ENCODE assay signal across 8 cellular contexts in the genomic region with DNA sequence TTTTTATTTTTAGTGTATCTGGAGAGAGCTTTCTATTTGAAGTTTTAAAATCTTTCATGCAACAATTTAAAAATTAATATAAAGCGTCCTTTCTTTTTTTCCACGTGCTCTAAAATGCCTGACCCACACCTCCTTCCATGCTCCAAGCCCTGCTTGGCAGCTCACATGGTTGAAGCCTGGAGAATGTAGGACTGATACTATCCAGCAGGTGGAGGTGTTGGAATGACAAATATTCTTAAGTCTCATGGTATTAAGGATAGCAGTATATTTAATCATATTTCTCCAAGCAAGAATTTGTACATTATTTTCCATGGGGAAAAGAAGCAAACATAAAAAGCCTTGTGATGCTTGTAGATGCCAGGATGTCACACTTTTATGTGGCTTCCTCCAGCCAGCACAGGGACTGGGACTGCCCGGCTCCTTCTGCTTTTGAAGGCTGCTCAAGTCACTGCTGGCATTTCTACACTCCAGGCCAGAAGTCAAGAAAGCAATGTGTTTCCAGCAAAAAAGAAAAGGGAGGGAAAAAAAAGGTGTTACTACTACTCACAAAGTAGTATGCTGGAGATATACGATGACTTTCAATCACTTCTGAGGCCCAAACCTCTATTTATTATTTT. TPM values are rescaled to one million over a fixed set of nuclear protein-coding genes. Genes with fewer than 3 reads are reported as not detected.
DNase-seq lines count a peak whose midpoint lies in the region; ATAC-seq and TF ChIP-seq lines count a peak whose summit lies in the region.

No MANE protein-coding gene starts in this region.

- CTCF ChIA-PET in HEK293 (lab: Yijun Ruan, JAX): interaction anchor here (0.6 to 2.4 kb wide), 17 partner anchors 8 to 482 kb away, joined by 3 to 11 read pairs (median 4); no protein-coding TSS in a partner anchor

- no peak overlapping the region for H3K4me3 ChIP-seq in HEK293 (ENCODE audit: low read depth, low read length)
- H3K4me3 ChIP-seq in colonic mucosa: no peak overlapping the region
- H3K4me3 ChIP-seq in lower lobe of right lung: no peak overlapping the region

- H3K27me3 ChIP-seq in colonic mucosa (no peaks in the 10 kb centered on the region), lower lobe of right lung (ENCODE audit: low read depth) (no peaks in the 10 kb centered on the region)

- no peak overlapping the region for H3K27ac ChIP-seq in HEK293 (ENCODE audit: extremely low read depth, low read depth, low read length)
- no peak overlapping the region for H3K27ac ChIP-seq in colonic mucosa
- no peak overlapping the region for H3K27ac ChIP-seq in lower lobe of right lung

- H3K36me3 ChIP-seq in HEK293 (ENCODE audit: control insufficient read depth in 2 of 2, insufficient read depth in 1 of 2, low read length in 2 of 2): peaks cover 4 to 52% of the 10 kb centered on the region in 2 experiments
- H3K36me3 ChIP-seq in colonic mucosa: peaks cover 2% of the 10 kb centered on the region
- peaks cover 77% of the 10 kb centered on the region for H3K36me3 ChIP-seq in lower lobe of right lung

- DNase-seq in EL (peak; percentile 66), NCI-H748 (lab: John Stamatoyannopoulos, UW; ENCODE audit: unreplicated experiment) (peak; percentile 41), colonic mucosa (peak; percentile 55), lower lobe of right lung (no peak)
- no peak for DNase-seq in activated CD4-positive, alpha-beta T cell treated with anti-CD3 and anti-CD28 coated beads for 48 hours

- intact Hi-C loops in colonic mucosa (cut with DNase I): loop anchor here (5.0 to 10.0 kb wide), 3 partner anchors 91 to 222 kb away; no protein-coding TSS in a partner anchor
- intact Hi-C loops in lower lobe of right lung (cut with DNase I): no loop called here

- peak; percentile 87 to 89 for ATAC-seq in lower lobe of right lung
- no peak for ATAC-seq in HG03460 (IDR thresholded peaks at IDR 0.05; ENCODE audit: unreplicated experiment)
- ATAC-seq in GM21528 (IDR thresholded peaks at IDR 0.05; ENCODE audit: low FRiP score, unreplicated experiment): no peak

- H3K9ac ChIP-seq in colonic mucosa (ENCODE audit: low read depth in 2 of 2, low read length in 2 of 2): no peak overlapping the region

- TF ChIP-seq CTCF in HEK293 (tag by site-specific recombination; IDR thresholded peaks at IDR 0.05): no peak
- TF ChIP-seq CTCF in colonic mucosa (IDR thresholded peaks at IDR 0.05): peak; percentile 70
- peak; percentile 61 for TF ChIP-seq CTCF in lower lobe of right lung (IDR thresholded peaks at IDR 0.05)

- POLR2A ChIA-PET in HEK293 (lab: Yijun Ruan, JAX): no interaction called here

- H3K4me1 ChIP-seq in HEK293 (ENCODE audit: control insufficient read depth, insufficient read depth, low read length) (no peaks in the 10 kb centered on the region), colonic mucosa (no peaks in the 10 kb centered on the region), lower lobe of right lung (no peaks in the 10 kb centered on the region)

- H3K9me3 ChIP-seq in HEK293 (ENCODE audit: control insufficient read depth, insufficient read depth, low read depth, low read length) (no peaks in the 10 kb centered on the region), colonic mucosa (no peaks in the 10 kb centered on the region), lower lobe of right lung (no peaks in the 10 kb centered on the region)

TF ChIP-seq in HEK293, 187 proteins besides CTCF, POLR2A, EP300 and RAD21:
- TF ChIP-seq ZNF654 (tag by site-specific recombination; IDR thresholded peaks at IDR 0.05; ENCODE audit: low read depth): peak; percentile 42
- TF ChIP-seq ZNF302 (tag by site-specific recombination; IDR thresholded peaks at IDR 0.05; ENCODE audit: low read depth): no peak

RNA-seq across cellular contexts. Expression of gene BZW2, which starts 49.7 kb away (rescaled TPM):
- total RNA-seq in colonic mucosa (10 to 100 TPM; 56.1 to 73.8 TPM), lower lobe of right lung (24.6 TPM)

RNA-seq across cellular contexts. Expression of gene ANKMY2, which starts 50.2 kb away (rescaled TPM):
- 10 to 100 TPM; 17.8 to 31.4 TPM for total RNA-seq in colonic mucosa
- total RNA-seq in lower lobe of right lung: 13.9 TPM

RNA-seq across cellular contexts. Expression of gene TSPAN13, which starts 57.8 kb away (rescaled TPM):
- total RNA-seq in colonic mucosa (100 to 1,000 TPM; 151 to 156 TPM), lower lobe of right lung (120 TPM)

Comparison
In these comparisons a context has a peak if more than half of its experiments do, and no peak if none do; other contexts are left out.
1. DNase-seq: peak in EL (single experiment), NCI-H748 (single experiment) and colonic mucosa (single experiment); none in lower lobe of right lung (single experiment) and activated CD4-positive, alpha-beta T cell treated with anti-CD3 and anti-CD28 coated beads for 48 hours (single experiment).
2. ATAC-seq: peak in lower lobe of right lung (2 of 2); none in HG03460 (single experiment) and GM21528 (single experiment).